8 cellular contexts compared by ENCODE assay signal in genomic region chr6:43428112-43428570, GRCh38. TPM values are rescaled to one million over a fixed set of nuclear protein-coding genes. Genes with fewer than 3 reads are reported as not detected.
DNase-seq lines count a peak whose midpoint lies in the region; ATAC-seq and TF ChIP-seq lines count a peak whose summit lies in the region.

No MANE protein-coding gene starts in this region.

- H3K27ac ChIP-seq in cardiac muscle cell, result peak overlapping the region; percentile 87

- H3K36me3 ChIP-seq in cardiac muscle cell, result peaks cover 3% of the 10 kb centered on the region

- CTCF ChIA-PET in activated CD4-positive, alpha-beta memory T cell treated with anti-CD3 and anti-CD28 coated beads for 36 hours (lab: Charles Lee), result interaction anchor here (0.7 to 1.7 kb wide), 6 partner anchors 26 to 199 kb away, joined by 3 to 8 read pairs (median 4); partner anchors contain the start of genes DNPH1 and ZNF318
- CTCF ChIA-PET in HEK293T (lab: Yijun Ruan, JAX), result interaction anchor here (0.7 kb wide), 1 partner anchor 331 kb away, joined by 3 read pairs; no protein-coding TSS in a partner anchor

- H3K36me3 Mint-ChIP-seq in activated CD4-positive, alpha-beta memory T cell treated with anti-CD3 and anti-CD28 coated beads for 36 hours, result peaks cover 3% of the 10 kb centered on the region
- H3K36me3 Mint-ChIP-seq in stimulated activated memory B cell treated with anti-CD40 and anti-IgM and Interleukin-4, amounts not matched to agents 10 μg/mL and 1 μg/mL and 100 μg/mL, for 72 hours, result peaks cover 9% of the 10 kb centered on the region

- intact Hi-C loops in left ventricle myocardium superior (cut with micrococcal nuclease), result no loop called here
- intact Hi-C loops in activated CD4-positive, alpha-beta memory T cell treated with anti-CD3 and anti-CD28 coated beads for 36 hours (cut with micrococcal nuclease), result loop anchor here (5.0 kb wide), 1 partner anchor 416 kb away; the partner anchor contains the start of genes KLHDC3 and MEA1

- H3K9me3 Mint-ChIP-seq in activated CD4-positive, alpha-beta memory T cell treated with anti-CD3 and anti-CD28 coated beads for 36 hours, result no peaks in the 10 kb centered on the region
- H3K9me3 Mint-ChIP-seq in stimulated activated memory B cell treated with anti-CD40 and anti-IgM and Interleukin-4, amounts not matched to agents 10 μg/mL and 1 μg/mL and 100 μg/mL, for 72 hours, result no peaks in the 10 kb centered on the region

- H3K4me1 ChIP-seq in cardiac muscle cell (ENCODE audit: low read depth), result peaks cover 9% of the 10 kb centered on the region

- peak overlapping the region; percentile 95 for H3K4me3 Mint-ChIP-seq in activated CD4-positive, alpha-beta memory T cell treated with anti-CD3 and anti-CD28 coated beads for 36 hours
- H3K4me3 Mint-ChIP-seq in stimulated activated memory B cell treated with anti-CD40 and anti-IgM and Interleukin-4, amounts not matched to agents 10 μg/mL and 1 μg/mL and 100 μg/mL, for 72 hours, result peak overlapping the region; percentile 93

- DNase-seq in cardiac muscle cell (ENCODE audit: low read depth in 1 of 2, low spot score in 1 of 2) (no peak), left ventricle myocardium superior (no peak), retina (no peak), HEK293T (ENCODE audit: extremely low spot score) (no peak)
- DNase-seq in activated CD4-positive, alpha-beta memory T cell treated with anti-CD3 and anti-CD28 coated beads for 36 hours, result no peak

- no peaks in the 10 kb centered on the region for H3K27me3 Mint-ChIP-seq in activated CD4-positive, alpha-beta memory T cell treated with anti-CD3 and anti-CD28 coated beads for 36 hours
- no peaks in the 10 kb centered on the region for H3K27me3 Mint-ChIP-seq in stimulated activated memory B cell treated with anti-CD40 and anti-IgM and Interleukin-4, amounts not matched to agents 10 μg/mL and 1 μg/mL and 100 μg/mL, for 72 hours

- no peaks in the 10 kb centered on the region for H3K9me3 ChIP-seq in cardiac muscle cell (ENCODE audit: low read depth)

- TF ChIP-seq CTCF in cardiac muscle cell (IDR thresholded peaks at IDR 0.05; ENCODE audit: low read depth, low read length), result no peak

- no peaks in the 10 kb centered on the region for H3K27me3 ChIP-seq in cardiac muscle cell

- H3K27ac Mint-ChIP-seq in activated CD4-positive, alpha-beta memory T cell treated with anti-CD3 and anti-CD28 coated beads for 36 hours, result peak overlapping the region; percentile 96
- peak overlapping the region; percentile 91 for H3K27ac Mint-ChIP-seq in stimulated activated memory B cell treated with anti-CD40 and anti-IgM and Interleukin-4, amounts not matched to agents 10 μg/mL and 1 μg/mL and 100 μg/mL, for 72 hours

- no peak for ATAC-seq in left ventricle myocardium superior
- ATAC-seq in stimulated activated memory B cell treated with anti-CD40 and anti-IgM and Interleukin-4, amounts not matched to agents 10 μg/mL and 1 μg/mL and 100 μg/mL, for 72 hours, result no peak
- no peak for ATAC-seq in HG02798 (IDR thresholded peaks at IDR 0.05; ENCODE audit: poor library complexity, unreplicated experiment)

- POLR2A ChIA-PET in activated CD4-positive, alpha-beta memory T cell treated with anti-CD3 and anti-CD28 coated beads for 36 hours (lab: Charles Lee), result interaction anchor here (1.1 to 1.3 kb wide), 2 partner anchors 58 to 449 kb away, joined by 3 to 7 read pairs; partner anchors contain the start of genes PEX6 and ZNF318
- POLR2A ChIA-PET in HEK293T (lab: Yijun Ruan, JAX), result interaction anchor here (1.1 to 1.5 kb wide), 5 partner anchors 13 to 254 kb away, joined by 3 to 8 read pairs (median 4); partner anchors contain the start of gene ZNF318

- H3K4me3 ChIP-seq in cardiac muscle cell (peak overlapping the region; percentile 45), iPS-11a (ENCODE audit: low read depth, low read length) (peak overlapping the region; percentile 90)

- peaks cover 17% of the 10 kb centered on the region for H3K4me1 Mint-ChIP-seq in activated CD4-positive, alpha-beta memory T cell treated with anti-CD3 and anti-CD28 coated beads for 36 hours (ENCODE audit: low read depth)
- H3K4me1 Mint-ChIP-seq in stimulated activated memory B cell treated with anti-CD40 and anti-IgM and Interleukin-4, amounts not matched to agents 10 μg/mL and 1 μg/mL and 100 μg/mL, for 72 hours, result peaks cover 28% of the 10 kb centered on the region

TF ChIP-seq in HEK293T, 16 proteins besides CTCF, POLR2A, EP300 and RAD21:
- TF ChIP-seq SUZ12 (IDR thresholded peaks at IDR 0.05) (no peak), FOXA1 (IDR thresholded peaks at IDR 0.05) (no peak), FOXK2 (IDR thresholded peaks at IDR 0.05) (no peak), NFRKB (IDR thresholded peaks at IDR 0.05) (no peak), L3MBTL2 (conservative IDR thresholded peaks at IDR 0.05) (no peak), ZNF384 (IDR thresholded peaks at IDR 0.05) (no peak), BHLHE40 (IDR thresholded peaks at IDR 0.05; ENCODE audit: borderline replicate concordance) (no peak), CTBP1 (IDR thresholded peaks at IDR 0.05; ENCODE audit: borderline replicate concordance) (no peak), SP1 (IDR thresholded peaks at IDR 0.05) (no peak), ARNT (IDR thresholded peaks at IDR 0.05) (no peak), ELF4 (IDR thresholded peaks at IDR 0.05) (no peak), FOXM1 (IDR thresholded peaks at IDR 0.05; ENCODE audit: borderline replicate concordance) (no peak), LEF1 (IDR thresholded peaks at IDR 0.05; ENCODE audit: borderline replicate concordance) (no peak), TARDBP (IDR thresholded peaks at IDR 0.05) (no peak), HDGF (IDR thresholded peaks at IDR 0.05; ENCODE audit: borderline replicate concordance) (no peak)
- TF ChIP-seq, protein P1, sequence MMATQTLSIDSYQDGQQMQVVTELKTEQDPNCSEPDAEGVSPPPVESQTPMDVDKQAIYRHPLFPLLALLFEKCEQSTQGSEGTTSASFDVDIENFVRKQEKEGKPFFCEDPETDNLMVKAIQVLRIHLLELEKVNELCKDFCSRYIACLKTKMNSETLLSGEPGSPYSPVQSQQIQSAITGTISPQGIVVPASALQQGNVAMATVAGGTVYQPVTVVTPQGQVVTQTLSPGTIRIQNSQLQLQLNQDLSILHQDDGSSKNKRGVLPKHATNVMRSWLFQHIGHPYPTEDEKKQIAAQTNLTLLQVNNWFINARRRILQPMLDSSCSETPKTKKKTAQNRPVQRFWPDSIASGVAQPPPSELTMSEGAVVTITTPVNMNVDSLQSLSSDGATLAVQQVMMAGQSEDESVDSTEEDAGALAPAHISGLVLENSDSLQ (IDR thresholded peaks at IDR 0.05), result no peak

RNA-seq across cellular contexts. Expression of gene ABCC10, which starts 0.8 kb away (rescaled TPM):
- total RNA-seq in cardiac muscle cell (19.8 and 25.6 TPM in 2 replicates), left ventricle myocardium superior (11.5 TPM)
- 20.6 and 29.4 TPM in 2 replicates for polyA plus RNA-seq in cardiac muscle cell
- total RNA-seq in activated CD4-positive, alpha-beta memory T cell treated with anti-CD3 and anti-CD28 coated beads for 36 hours, result 10 to 100 TPM; 27.2 to 31.9 TPM

RNA-seq across cellular contexts. Expression of gene DLK2, which starts 27.2 kb away (rescaled TPM):
- total RNA-seq in cardiac muscle cell (4.4 and 5.2 TPM in 2 replicates), left ventricle myocardium superior (1.2 TPM)
- 4.6 and 5.0 TPM in 2 replicates for polyA plus RNA-seq in cardiac muscle cell
- 1 to 10 TPM; 1.6 TPM for total RNA-seq in activated CD4-positive, alpha-beta memory T cell treated with anti-CD3 and anti-CD28 coated beads for 36 hours

RNA-seq across cellular contexts. Expression of gene TJAP1, which starts 49.2 kb away (rescaled TPM):
- total RNA-seq in cardiac muscle cell (24.7 and 31.2 TPM in 2 replicates), left ventricle myocardium superior (23.2 TPM)
- 23.1 and 25.8 TPM in 2 replicates for polyA plus RNA-seq in cardiac muscle cell
- 10 to 100 TPM; 30.5 to 36.2 TPM for total RNA-seq in activated CD4-positive, alpha-beta memory T cell treated with anti-CD3 and anti-CD28 coated beads for 36 hours

RNA-seq across cellular contexts. Expression of gene ZNF318, which starts 58.7 kb away (rescaled TPM):
- total RNA-seq in cardiac muscle cell (14.8 and 27.2 TPM in 2 replicates), left ventricle myocardium superior (12.4 TPM)
- polyA plus RNA-seq in cardiac muscle cell, result 16.2 and 22.9 TPM in 2 replicates
- total RNA-seq in activated CD4-positive, alpha-beta memory T cell treated with anti-CD3 and anti-CD28 coated beads for 36 hours, result 10 to 100 TPM; 12.1 to 12.7 TPM
